ENCODE assay signal across 11 cellular contexts in the genomic region with DNA sequence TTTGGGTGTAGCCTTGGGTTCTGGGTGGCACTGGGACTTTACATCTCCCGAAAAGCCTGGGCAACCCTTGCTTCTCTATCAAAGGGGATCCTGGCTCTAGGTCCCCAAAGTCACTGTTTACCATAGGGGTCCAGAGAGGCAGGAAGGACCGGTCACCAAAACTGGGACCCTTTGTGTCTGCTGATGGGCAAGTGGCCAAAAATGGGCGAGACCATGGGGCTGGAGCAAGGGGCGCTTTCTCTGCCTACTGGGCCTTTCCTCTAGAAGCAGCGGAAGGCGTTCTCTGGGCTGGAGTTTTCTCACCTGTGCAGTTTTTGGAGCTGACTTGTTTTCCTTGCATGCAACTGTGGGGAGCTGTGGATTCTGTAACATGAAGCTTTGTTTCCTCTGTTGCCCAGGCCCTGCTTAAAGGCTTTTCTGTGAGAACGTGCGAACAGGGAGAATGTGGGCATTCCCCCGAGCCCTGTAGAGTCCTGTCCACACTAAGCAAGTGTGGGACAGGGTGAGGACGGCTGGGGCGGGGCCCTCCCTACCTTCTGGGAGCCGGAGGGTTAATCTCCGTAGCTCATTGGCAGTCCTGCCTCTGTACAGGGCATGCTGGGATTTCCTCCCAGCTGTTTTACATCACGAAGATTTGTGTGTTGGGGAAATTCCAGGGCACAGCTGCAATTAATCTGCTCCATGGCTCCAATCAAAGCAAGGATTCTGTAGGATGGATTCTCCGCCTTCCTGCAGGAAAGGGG. TPM values are rescaled to one million over a fixed set of nuclear protein-coding genes. Genes with fewer than 3 reads are reported as not detected.
A peak's percentile ranks its signal among the peaks of the same experiment; 100 is the strongest.
DNase-seq lines count a peak whose midpoint lies in the region; ATAC-seq and TF ChIP-seq lines count a peak whose summit lies in the region.
"Had no signal": no experiment of that assay in that cellular context is flagged by ENCODE, and none has a peak within 500 bp of the region (broad histone marks: within the 10 kb centered on the region; RNA-seq: fewer than 3 reads in every experiment).

No MANE protein-coding gene starts in this region.

- H3K4me3 ChIP-seq in AG10803 (ENCODE audit: low read length) (peak overlapping the region; percentile 35), rectal smooth muscle tissue (ENCODE audit: low read length) (peak overlapping the region; percentile 1), trophoblast cell (ENCODE audit: low read depth, low read length) (no peak overlapping the region)
- H3K4me3 ChIP-seq: adrenal gland had no signal

- peaks cover 4 to 8% of the 10 kb centered on the region in 2 donors for H3K27me3 Mint-ChIP-seq in natural killer cell treated with Interleukin-12 subunit alpha and Interleukin-12 subunit beta and Interleukin-15 and Interleukin-18, amount 100 ng/mL, for 72 hours

- no CpG with 5 or more reads among the region's 15 CpGs for WGBS in trophoblast cell (ENCODE audit: extremely low coverage, insufficient coverage, insufficient read length)

- no peak overlapping the region for H2BK120ac ChIP-seq in trophoblast cell (ENCODE audit: insufficient read depth, low read length, poor library complexity)

- H3K18ac ChIP-seq in trophoblast cell (ENCODE audit: low read length) = no peak overlapping the region

- H3K79me2 ChIP-seq in trophoblast cell (ENCODE audit: control insufficient read depth, insufficient read depth, low read length, poor library complexity) = no peaks in the 10 kb centered on the region

- H3K27ac Mint-ChIP-seq in natural killer cell treated with Interleukin-12 subunit alpha and Interleukin-12 subunit beta and Interleukin-15 and Interleukin-18, amount 100 ng/mL, for 72 hours = no peak overlapping the region

- no peak overlapping the region for H3K23ac ChIP-seq in trophoblast cell (ENCODE audit: low read length)

- H3K4me1 Mint-ChIP-seq in natural killer cell treated with Interleukin-12 subunit alpha and Interleukin-12 subunit beta and Interleukin-15 and Interleukin-18, amount 100 ng/mL, for 72 hours (ENCODE audit: low read depth in 2 of 2) = no peaks in the 10 kb centered on the region

- H2BK5ac ChIP-seq in trophoblast cell (ENCODE audit: low read depth, low read length, poor library complexity) = no peak overlapping the region

- H3K27ac ChIP-seq in foreskin keratinocyte (peak overlapping the region; percentile 60), rectal smooth muscle tissue (ENCODE audit: low read depth, low read length) (no peak overlapping the region), trophoblast cell (ENCODE audit: low read depth, low read length) (no peak overlapping the region)

- no peak overlapping the region for H2BK12ac ChIP-seq in trophoblast cell (ENCODE audit: low read length)

- no peaks in the 10 kb centered on the region for H3K36me3 ChIP-seq in rectal smooth muscle tissue (ENCODE audit: control insufficient read depth, insufficient read depth, low read length)
- H3K36me3 ChIP-seq in trophoblast cell (ENCODE audit: control insufficient read depth in 1 of 2, insufficient read depth in 2 of 2, low read length in 2 of 2) = no peaks in the 10 kb centered on the region
- H3K36me3 ChIP-seq: adrenal gland had no signal

- TF ChIP-seq CTCF in AG10803 (conservative IDR thresholded peaks at IDR 0.05; ENCODE audit: low read length) (no peak), foreskin keratinocyte (conservative IDR thresholded peaks at IDR 0.05) (no peak)

- H3K4me3 Mint-ChIP-seq in natural killer cell treated with Interleukin-12 subunit alpha and Interleukin-12 subunit beta and Interleukin-15 and Interleukin-18, amount 100 ng/mL, for 72 hours = no peak overlapping the region

- H4K8ac ChIP-seq in trophoblast cell (ENCODE audit: low read depth, low read length) = no peak overlapping the region

- no peak overlapping the region for H3K14ac ChIP-seq in trophoblast cell (ENCODE audit: low read length)

- no peaks in the 10 kb centered on the region for H3K9me3 Mint-ChIP-seq in natural killer cell treated with Interleukin-12 subunit alpha and Interleukin-12 subunit beta and Interleukin-15 and Interleukin-18, amount 100 ng/mL, for 72 hours

- no peak overlapping the region for H3K4ac ChIP-seq in trophoblast cell (ENCODE audit: low read depth, low read length)

- H3K27me3 ChIP-seq in foreskin keratinocyte (no peaks in the 10 kb centered on the region), rectal smooth muscle tissue (ENCODE audit: control insufficient read depth, insufficient read depth, low read length) (no peaks in the 10 kb centered on the region), trophoblast cell (ENCODE audit: insufficient read depth, low read length) (no peaks in the 10 kb centered on the region)
- H3K27me3 ChIP-seq: adrenal gland had no signal

- ATAC-seq in foreskin keratinocyte (peak; percentile 94), GM19324 (IDR thresholded peaks at IDR 0.05; ENCODE audit: low FRiP score, unreplicated experiment) (no peak)
- no peak for ATAC-seq in natural killer cell treated with Interleukin-12 subunit alpha and Interleukin-12 subunit beta and Interleukin-15 and Interleukin-18, amount 100 ng/mL, for 72 hours

- H3K9ac ChIP-seq in rectal smooth muscle tissue (ENCODE audit: low read length) (no peak overlapping the region), trophoblast cell (ENCODE audit: low read length) (no peak overlapping the region)

- H3K36me3 Mint-ChIP-seq in natural killer cell treated with Interleukin-12 subunit alpha and Interleukin-12 subunit beta and Interleukin-15 and Interleukin-18, amount 100 ng/mL, for 72 hours = no peaks in the 10 kb centered on the region

- H3K4me1 ChIP-seq in foreskin keratinocyte (peaks cover 31% of the 10 kb centered on the region), rectal smooth muscle tissue (ENCODE audit: control insufficient read depth, insufficient read depth, low read length) (peaks cover 25% of the 10 kb centered on the region), trophoblast cell (ENCODE audit: control insufficient read depth in 1 of 2, insufficient read depth in 2 of 2, low read length in 2 of 2) (peaks cover 14 to 17% of the 10 kb centered on the region in 2 experiments)
- H3K4me1 ChIP-seq: adrenal gland had no signal

- no peaks in the 10 kb centered on the region for H3K9me3 ChIP-seq in trophoblast cell (ENCODE audit: insufficient read depth, low read depth, low read length)
- H3K9me3 ChIP-seq: adrenal gland had no signal

- H3K79me1 ChIP-seq in trophoblast cell (ENCODE audit: low read length) = no peaks in the 10 kb centered on the region

- peak; percentile 86 for DNase-seq in AG10803 (ENCODE audit: low read depth)
- peak; percentile 82 for DNase-seq in amniotic stem cell (lab: John Stamatoyannopoulos, UW)
- DNase-seq in foreskin keratinocyte = peak; percentile 89 to 95
- DNase-seq in activated T-cell treated with anti-CD3 and anti-CD28 coated beads, Interleukin-2, amount 50 U/mL, for 1 hour = no peak
- no peak for DNase-seq in trophoblast cell
- DNase-seq in natural killer cell treated with Interleukin-12 subunit alpha and Interleukin-12 subunit beta and Interleukin-15 and Interleukin-18, amount 100 ng/mL, for 72 hours (ENCODE audit: low spot score) = no peak
- DNase-seq: NCI-H526; stimulated activated CD4-positive, alpha-beta T cell treated with anti-CD3 and anti-CD28 coated beads, Interleukin-15, amount 100 ng/mL, for 24 hours had no signal

- no peak overlapping the region for H4K91ac ChIP-seq in trophoblast cell (ENCODE audit: low read depth, low read length)

- H4K12ac ChIP-seq in trophoblast cell (ENCODE audit: low read depth, low read length) = no peak overlapping the region

- H3K4me2 ChIP-seq in trophoblast cell (ENCODE audit: low read length) = no peak overlapping the region

- H2AFZ ChIP-seq in trophoblast cell (ENCODE audit: insufficient read depth, low read length, poor library complexity) = no peak overlapping the region

- no peak overlapping the region for H2AK5ac ChIP-seq in trophoblast cell (ENCODE audit: low read length)

RNA-seq across cellular contexts. Expression of a gene that starts 50.2 kb away (rescaled TPM):
- total RNA-seq in foreskin keratinocyte = 38.7 and 39.8 TPM in 2 replicates
- 10.3 and 11.8 TPM in 2 replicates for polyA plus RNA-seq in foreskin keratinocyte
- polyA plus RNA-seq in trophoblast cell (2013) = 45.9 and 46.2 TPM in 2 replicates
- total RNA-seq in natural killer cell treated with Interleukin-12 subunit alpha and Interleukin-12 subunit beta and Interleukin-15 and Interleukin-18, amount 100 ng/mL, for 72 hours = 100 to 1,000 TPM; 133 to 174 TPM

Comparison
In these comparisons a context has a peak if more than half of its experiments do, and no peak if none do; other contexts are left out.
1. DNase-seq: peak in AG10803 (single experiment), amniotic stem cell (single experiment) and foreskin keratinocyte (2 of 2); none in activated T-cell treated with anti-CD3 and anti-CD28 coated beads, Interleukin-2, amount 50 U/mL, for 1 hour (single experiment), trophoblast cell (0 of 2) and natural killer cell treated with Interleukin-12 subunit alpha and Interleukin-12 subunit beta and Interleukin-15 and Interleukin-18, amount 100 ng/mL, for 72 hours (single experiment).